ENCODE assay signal across 17 cellular contexts in genomic region chr6:169970306-169970988, GRCh38.
DNase-seq lines count a peak whose midpoint lies in the region; ATAC-seq, FAIRE-seq and TF ChIP-seq lines count a peak whose summit lies in the region.
"Had no signal": no experiment of that assay in that cellular context is flagged by ENCODE, and none has a peak within 500 bp of the region (broad histone marks: within the 10 kb centered on the region; RNA-seq: fewer than 3 reads in every experiment).

No MANE protein-coding gene starts in this region.

- H2BK20ac ChIP-seq in H1 (ENCODE audit: low read length): no peak overlapping the region

- no peak overlapping the region for H3K23ac ChIP-seq in H1 (ENCODE audit: insufficient read length)

- TF ChIP-seq POLR2A in H1 (IDR thresholded peaks at IDR 0.05; ENCODE audit: control extremely low read depth in 1 of 2, low read depth in 2 of 2, low read length in 2 of 2): no peak

- H3K4me3 Mint-ChIP-seq in neural crest cell: no peak overlapping the region
- no peak overlapping the region for H3K4me3 Mint-ChIP-seq in CD4-positive, alpha-beta memory T cell
- H3K4me3 Mint-ChIP-seq: activated CD4-positive, alpha-beta T cell treated with anti-CD3 and anti-CD28 coated beads, Interleukin-2, amount 10 ng/mL, durations not matched to agents 7 days and 5 days; CD4-positive, alpha-beta T cell; naive thymus-derived CD4-positive, alpha-beta T cell had no signal

- H3K9me3 ChIP-seq in H1 (ENCODE audit: insufficient read depth in 2 of 2, low read depth in 1 of 2, low read length in 1 of 2): peaks cover 0 to 5% of the 10 kb centered on the region in 2 experiments; a peak in 1 of 4 replicates
- H3K9me3 ChIP-seq in upper lobe of right lung: no peaks in the 10 kb centered on the region
- H3K9me3 ChIP-seq in CD4-positive, alpha-beta memory T cell (ENCODE audit: control insufficient read depth in 1 of 2, low read length in 2 of 2): no peaks in the 10 kb centered on the region
- H3K9me3 ChIP-seq: adrenal gland, upper lobe of left lung had no signal

- H3K27ac Mint-ChIP-seq in neural crest cell (ENCODE audit: unreplicated experiment): peak overlapping the region; percentile 57
- no peak overlapping the region for H3K27ac Mint-ChIP-seq in CD4-positive, alpha-beta memory T cell
- H3K27ac Mint-ChIP-seq: activated CD4-positive, alpha-beta T cell treated with anti-CD3 and anti-CD28 coated beads, Interleukin-2, amount 10 ng/mL, durations not matched to agents 7 days and 5 days; CD4-positive, alpha-beta T cell; naive thymus-derived CD4-positive, alpha-beta T cell had no signal

- no peak overlapping the region for H3K9ac ChIP-seq in H1 (replicated peaks in 1 of 4; ENCODE audit: extremely low read depth in 1 of 4, low read depth in 3 of 4, low read length in 3 of 4)

- no peak overlapping the region for H3K14ac ChIP-seq in H1 (ENCODE audit: insufficient read length)

- no peaks in the 10 kb centered on the region for H3K23me2 ChIP-seq in H1 (ENCODE audit: low read depth, low read length)

- H3K56ac ChIP-seq in H1 (replicated peaks; ENCODE audit: insufficient read length, low read depth, low read length): no peak overlapping the region

- no peak for FAIRE-seq in H1 (lab: Jason Lieb, UNC)
- FAIRE-seq: bronchial epithelial cell had no signal

- H2AK5ac ChIP-seq in H1 (ENCODE audit: low read depth, low read length): no peak overlapping the region

- no peak overlapping the region; the same call in 1 of the 2 replicates for H4K8ac ChIP-seq in H1 (ENCODE audit: extremely low read depth, insufficient read depth, low read length)

- no peak for TF ChIP-seq EP300 in H1 (IDR thresholded peaks at IDR 0.05; ENCODE audit: borderline replicate concordance in 1 of 2, low read depth in 2 of 2, low read length in 2 of 2)

- H3K4ac ChIP-seq in H1 (replicated peaks; ENCODE audit: insufficient read length, low read depth, low read length): peak overlapping the region; percentile 69

- no peak overlapping the region for H4K91ac ChIP-seq in H1 (replicated peaks; ENCODE audit: insufficient read length, low read length)

- H3K4me3 ChIP-seq in H1 (ENCODE audit: extremely low read depth in 1 of 4, insufficient read depth in 2 of 4, low read depth in 3 of 4, low read length in 4 of 4) (no peak overlapping the region), upper lobe of right lung (no peak overlapping the region)
- no peak overlapping the region for H3K4me3 ChIP-seq in CD4-positive, alpha-beta memory T cell (ENCODE audit: low read length in 2 of 2)
- H3K4me3 ChIP-seq: adrenal gland, upper lobe of left lung had no signal

- TF ChIP-seq RAD21 in H1 (IDR thresholded peaks at IDR 0.05 in 1 of 2, conservative IDR thresholded peaks at IDR 0.05 in 1 of 2; ENCODE audit: low read depth in 2 of 2, low read length in 2 of 2): no peak

- H3K18ac ChIP-seq in H1 (ENCODE audit: extremely low read depth, low read length): no peak overlapping the region; the same call in 1 of the 2 replicates

- no peaks in the 10 kb centered on the region for H3K79me1 ChIP-seq in H1 (ENCODE audit: low read depth, low read length)

- DNase-seq in Right ventricle myocardium inferior (ENCODE audit: missing footprints): peak; percentile 57
- no peak for DNase-seq in Right ventricle myocardium superior
- DNase-seq in H1 (ENCODE audit: low read depth in 1 of 2, low spot score in 2 of 2): peak in 1 of 2 experiments; percentile 43
- no peak for DNase-seq in neural crest cell (ENCODE audit: low read depth, low spot score)
- DNase-seq in upper lobe of right lung: peak; percentile 58
- DNase-seq in T-helper 1 cell: no peak
- no peak for DNase-seq in NCI-H2029 (lab: John Stamatoyannopoulos, UW)
- DNase-seq in CD4-positive, alpha-beta memory T cell: no peak
- DNase-seq: activated CD4-positive, alpha-beta T cell treated with anti-CD3 and anti-CD28 coated beads, Interleukin-2, amount 10 ng/mL, durations not matched to agents 7 days and 5 days; NCI-H1436 treated with DMSO at 0.1 percent for 48 hours; stimulated activated naive CD4-positive, alpha-beta T cell treated with Interleukin-2 at 50 U/mL for 16 hours; SW 1271 had no signal

- H3K27ac ChIP-seq in H1 (ENCODE audit: low read depth, low read length): no peak overlapping the region
- H3K27ac ChIP-seq in upper lobe of right lung: no peak overlapping the region
- no peak overlapping the region for H3K27ac ChIP-seq in CD4-positive, alpha-beta memory T cell (ENCODE audit: low read depth, low read length)
- H3K27ac ChIP-seq: adrenal gland, upper lobe of left lung had no signal

- POLR2A ChIA-PET in H1 (lab: Charles Lee; ENCODE audit: partially characterized antibody): no interaction called here
- POLR2A ChIA-PET in CD4-positive, alpha-beta memory T cell (lab: Charles Lee; ENCODE audit: partially characterized antibody): no interaction called here

- H2AFZ ChIP-seq in H1 (ENCODE audit: low read length): no peak overlapping the region

- H2BK15ac ChIP-seq in H1 (ENCODE audit: low read length): no peak overlapping the region

- H3K79me2 ChIP-seq in H1 (ENCODE audit: control insufficient read depth in 1 of 2, insufficient read depth in 2 of 2, low read length in 2 of 2): no peaks in the 10 kb centered on the region

- no peaks in the 10 kb centered on the region for H3K36me3 ChIP-seq in H1 (ENCODE audit: control insufficient read depth in 2 of 4, insufficient read depth in 4 of 4, low read length in 3 of 4)
- H3K36me3 ChIP-seq in upper lobe of right lung: no peaks in the 10 kb centered on the region
- no peaks in the 10 kb centered on the region for H3K36me3 ChIP-seq in CD4-positive, alpha-beta memory T cell (ENCODE audit: insufficient read depth, low read length)
- H3K36me3 ChIP-seq: adrenal gland, upper lobe of left lung had no signal

- WGBS in H1 (ENCODE audit: extremely low coverage in 1 of 2, insufficient coverage in 1 of 2, insufficient read length in 1 of 2, insufficient replicate concordance in 2 of 2, low coverage in 1 of 2, low lambda C conversion rate in 2 of 2, missing lambda C conversion rate in 1 of 2), 2 experiments: 93% methylated on average over 18 of the region's 19 CpGs; no CpG with 5 or more reads in 1 of the 2 experiments

- H3K4me1 ChIP-seq in H1 (replicated peaks in 1 of 4; ENCODE audit: control insufficient read depth in 3 of 4, insufficient read depth in 4 of 4, low read length in 3 of 4): no peaks in the 10 kb centered on the region
- no peaks in the 10 kb centered on the region for H3K4me1 ChIP-seq in upper lobe of right lung
- H3K4me1 ChIP-seq in CD4-positive, alpha-beta memory T cell (ENCODE audit: insufficient read depth, low read length): no peaks in the 10 kb centered on the region
- H3K4me1 ChIP-seq: adrenal gland, upper lobe of left lung had no signal

- TF ChIP-seq CTCF in H1 (IDR thresholded peaks at IDR 0.05; ENCODE audit: control extremely low read depth in 1 of 3, insufficient read depth in 1 of 3, low read depth in 1 of 3, low read length in 3 of 3) (no peak), neural crest cell (conservative IDR thresholded peaks at IDR 0.05) (no peak), upper lobe of right lung (IDR thresholded peaks at IDR 0.05) (no peak)

- H3K4me1 Mint-ChIP-seq in neural crest cell: no peaks in the 10 kb centered on the region
- H3K4me1 Mint-ChIP-seq in CD4-positive, alpha-beta memory T cell: no peaks in the 10 kb centered on the region
- H3K4me1 Mint-ChIP-seq: activated CD4-positive, alpha-beta T cell treated with anti-CD3 and anti-CD28 coated beads, Interleukin-2, amount 10 ng/mL, durations not matched to agents 7 days and 5 days had no signal

- H4K20me1 ChIP-seq in H1 (replicated peaks in 1 of 2; ENCODE audit: control insufficient read depth in 1 of 2, insufficient read depth in 2 of 2, low read length in 2 of 2): no peaks in the 10 kb centered on the region

- no peaks in the 10 kb centered on the region for H3K36me3 Mint-ChIP-seq in neural crest cell (ENCODE audit: low read depth)
- H3K36me3 Mint-ChIP-seq in CD4-positive, alpha-beta memory T cell: no peaks in the 10 kb centered on the region
- H3K36me3 Mint-ChIP-seq: naive thymus-derived CD4-positive, alpha-beta T cell had no signal

- intact Hi-C loops in Right ventricle myocardium inferior (cut with DNase I): no loop called here
- intact Hi-C loops in Right ventricle myocardium superior (cut with DNase I): no loop called here
- intact Hi-C loops in upper lobe of right lung (cut with DNase I): no loop called here
- intact Hi-C loops in CD4-positive, alpha-beta memory T cell (cut with micrococcal nuclease): no loop called here

- no peak overlapping the region for H3K4me2 ChIP-seq in H1 (ENCODE audit: insufficient read depth in 1 of 2, low read depth in 2 of 2, low read length in 2 of 2)

- no peaks in the 10 kb centered on the region for H3K27me3 ChIP-seq in H1 (replicated peaks in 1 of 4; ENCODE audit: control insufficient read depth in 3 of 4, extremely low read depth in 1 of 4, insufficient read depth in 3 of 4, low read length in 3 of 4)
- H3K27me3 ChIP-seq in upper lobe of right lung: no peaks in the 10 kb centered on the region
- no peaks in the 10 kb centered on the region for H3K27me3 ChIP-seq in CD4-positive, alpha-beta memory T cell (ENCODE audit: insufficient read depth, low read length)
- H3K27me3 ChIP-seq: adrenal gland, upper lobe of left lung had no signal

- ATAC-seq in Right ventricle myocardium inferior: no peak
- ATAC-seq in Right ventricle myocardium superior (ENCODE audit: poor library complexity): no peak
- ATAC-seq in upper lobe of right lung: no peak

- H2BK5ac ChIP-seq in H1 (ENCODE audit: low read depth, low read length): no peak overlapping the region

- peaks cover 2% of the 10 kb centered on the region for H3K27me3 Mint-ChIP-seq in neural crest cell (ENCODE audit: low read depth)
- peaks cover 0 to under 1% of the 10 kb centered on the region in 2 donors for H3K27me3 Mint-ChIP-seq in CD4-positive, alpha-beta memory T cell
- H3K27me3 Mint-ChIP-seq: activated CD4-positive, alpha-beta T cell treated with anti-CD3 and anti-CD28 coated beads, Interleukin-2, amount 10 ng/mL, durations not matched to agents 7 days and 5 days; CD4-positive, alpha-beta T cell had no signal

- no peak overlapping the region for H2BK120ac ChIP-seq in H1 (replicated peaks; ENCODE audit: low read depth, low read length)

- CTCF ChIA-PET in H1 (lab: Charles Lee; ENCODE audit: partially characterized antibody): interaction anchor here (0.9 kb wide), 1 partner anchor 9 kb away, joined by 3 read pairs; no protein-coding TSS in a partner anchor
- CTCF ChIA-PET in CD4-positive, alpha-beta memory T cell (lab: Charles Lee; ENCODE audit: partially characterized antibody): no interaction called here

- H4K5ac ChIP-seq in H1 (ENCODE audit: insufficient read length, low read depth, low read length): no peak overlapping the region

- no peaks in the 10 kb centered on the region for H3K9me3 Mint-ChIP-seq in neural crest cell
- no peaks in the 10 kb centered on the region for H3K9me3 Mint-ChIP-seq in CD4-positive, alpha-beta memory T cell
- H3K9me3 Mint-ChIP-seq: activated CD4-positive, alpha-beta T cell treated with anti-CD3 and anti-CD28 coated beads, Interleukin-2, amount 10 ng/mL, durations not matched to agents 7 days and 5 days; CD4-positive, alpha-beta T cell; naive thymus-derived CD4-positive, alpha-beta T cell had no signal

- no peak overlapping the region for H2BK12ac ChIP-seq in H1 (ENCODE audit: low read depth, low read length)

TF ChIP-seq in H1, 55 proteins besides CTCF, POLR2A, EP300 and RAD21 (continues in another document):
- no peak for TF ChIP-seq TAF1 (IDR thresholded peaks at IDR 0.05; ENCODE audit: low read depth, low read length)
- TF ChIP-seq TBP (IDR thresholded peaks at IDR 0.05; ENCODE audit: low read depth, low read length): no peak

Comparison
In these comparisons a context has a peak if more than half of its experiments do, and no peak if none do; other contexts are left out.
1. DNase-seq: peak in Right ventricle myocardium inferior (single experiment) and upper lobe of right lung (single experiment); none in Right ventricle myocardium superior (single experiment), neural crest cell (single experiment), T-helper 1 cell (0 of 5), NCI-H2029 (single experiment) and CD4-positive, alpha-beta memory T cell (0 of 5).